ENCODE assay signal across 8 cellular contexts in the genomic region with DNA sequence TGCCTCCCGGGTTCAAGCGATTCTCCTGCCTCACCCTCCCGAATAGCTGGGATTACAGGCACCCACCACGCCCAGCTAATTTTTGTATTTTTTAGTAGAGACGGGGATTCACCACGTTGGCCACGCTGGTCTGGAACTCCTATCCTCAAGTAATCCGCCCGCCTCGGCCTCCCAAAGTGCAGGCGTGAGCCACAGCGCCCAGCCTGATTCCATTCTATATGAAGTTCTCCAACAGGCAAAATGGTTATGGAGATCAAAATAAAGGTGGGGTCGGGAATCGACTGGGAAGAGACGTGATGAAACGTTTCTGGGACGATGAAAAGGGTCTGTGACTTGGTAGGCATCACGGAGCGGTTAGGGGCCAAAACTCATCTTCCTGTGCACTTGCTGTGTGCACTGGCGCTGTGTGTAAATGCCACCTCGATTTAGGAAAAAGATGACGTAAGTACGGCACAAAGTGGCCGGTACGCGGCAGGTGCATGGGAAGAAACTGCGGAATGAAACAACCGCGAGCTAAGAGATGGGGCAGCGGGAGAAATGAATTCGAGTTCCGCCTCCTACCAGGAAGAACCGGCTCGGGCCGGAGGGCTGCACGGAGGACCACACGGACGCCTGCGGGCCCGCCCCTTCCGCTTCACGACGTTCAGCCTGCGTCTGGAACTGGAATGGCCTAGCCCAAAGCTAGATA. TPM values are rescaled to one million over a fixed set of nuclear protein-coding genes. Genes with fewer than 3 reads are reported as not detected.
A peak's percentile ranks its signal among the peaks of the same experiment; 100 is the strongest.
DNase-seq lines count a peak whose midpoint lies in the region; ATAC-seq and TF ChIP-seq lines count a peak whose summit lies in the region.

No MANE protein-coding gene starts in this region.

- no TSS peak for BruUV-seq in PC-3 (replicated peaks; lab: Mats Ljungman, UMichigan)

- ATAC-seq in GM21367 (IDR thresholded peaks at IDR 0.05; ENCODE audit: unreplicated experiment) (peak; percentile 48), PC-3 (peak; percentile 39)

- H3K9me3 ChIP-seq in PC-3 (ENCODE audit: low read length) (no peaks in the 10 kb centered on the region), mucosa of stomach (ENCODE audit: control insufficient read depth, low read length) (no peaks in the 10 kb centered on the region)

- peak overlapping the region; percentile 96 for H3K27ac ChIP-seq in PC-3 (ENCODE audit: low read length)

- DNase-seq in COLO668 (lab: John Stamatoyannopoulos, UW; ENCODE audit: unreplicated experiment) (peak; percentile 88), HUDEP-2 (lab: John Stamatoyannopoulos, UW; ENCODE audit: unreplicated experiment in 76 of 76) (peak in 67 of 76 experiments; percentile 29 to 92 (median 77)), PC-3 (peak; percentile 90), erythroblast (lab: John Stamatoyannopoulos, UW) (peak; percentile 96 to 97)
- peak; percentile 86 for DNase-seq in activated T-cell treated with anti-CD3 and anti-CD28 coated beads, Interleukin-2, amount 50 U/mL, for 1 hour
- peak; percentile 93 for DNase-seq in stimulated activated CD8-positive, alpha-beta memory T cell treated with anti-CD3 and anti-CD28 coated beads, Interleukin-4, amount 100 ng/mL, for 48 hours

- CTCF ChIA-PET in PC-3 (lab: Charles Lee): no interaction called here

- H3K27me3 ChIP-seq in PC-3 (ENCODE audit: low read length) (no peaks in the 10 kb centered on the region), mucosa of stomach (ENCODE audit: control insufficient read depth, insufficient read depth, low read length) (no peaks in the 10 kb centered on the region)

- H3K9ac ChIP-seq in PC-3 (ENCODE audit: low read length) (peak overlapping the region; percentile 88), mucosa of stomach (ENCODE audit: low read length) (peak overlapping the region; percentile 96)

- TF ChIP-seq POLR2A in erythroblast (IDR thresholded peaks at IDR 0.05; ENCODE audit: low read length): peak; percentile 59

- H3K4me1 ChIP-seq in PC-3 (ENCODE audit: insufficient read depth, low read length) (peaks cover 16% of the 10 kb centered on the region), mucosa of stomach (ENCODE audit: control insufficient read depth, insufficient read depth, low read length) (peaks cover 10% of the 10 kb centered on the region)

- H3K4me2 ChIP-seq in PC-3 (ENCODE audit: low read length): peak overlapping the region; percentile 88

- H2AFZ ChIP-seq in PC-3 (ENCODE audit: low read length): peak overlapping the region; percentile 42; the same call in 1 of the 2 replicates

- intact Hi-C loops in PC-3 (cut with micrococcal nuclease): loop anchor here (5.0 kb wide), 3 partner anchors 53 to 248 kb away; partner anchors contain the start of genes CD68, FGF11, SHBG and TMEM102

- H3K4me3 ChIP-seq in PC-3 (ENCODE audit: low read length) (peak overlapping the region; percentile 85), mucosa of stomach (ENCODE audit: low read length) (peak overlapping the region; percentile 97)

- peaks cover 7% of the 10 kb centered on the region; the same call in 1 of the 2 replicates for H4K20me1 ChIP-seq in PC-3 (ENCODE audit: low read length)

- H3K9me2 ChIP-seq in PC-3 (replicated peaks; ENCODE audit: low read length): no peaks in the 10 kb centered on the region

- no peaks in the 10 kb centered on the region; the same call in 1 of the 2 replicates for H3K36me3 ChIP-seq in PC-3 (ENCODE audit: low read depth, low read length)
- H3K36me3 ChIP-seq in mucosa of stomach (ENCODE audit: control insufficient read depth, insufficient read depth, low read length): no peaks in the 10 kb centered on the region

- no peaks in the 10 kb centered on the region for H3F3A ChIP-seq in PC-3 (ENCODE audit: low read length, unreplicated experiment)

- H3K79me2 ChIP-seq in PC-3 (ENCODE audit: low read length): peaks cover 66% of the 10 kb centered on the region

- POLR2A ChIA-PET in PC-3 (lab: Charles Lee; ENCODE audit: unreplicated experiment): interaction anchor here (0.6 to 0.9 kb wide), 3 partner anchors 102 to 1555 kb away, joined by 3 read pairs; partner anchors contain the start of genes MPDU1 and SENP3

- TF ChIP-seq CTCF in PC-3 (conservative IDR thresholded peaks at IDR 0.05; ENCODE audit: low read depth, low read length): no peak

RNA-seq across cellular contexts. Expression of gene TP53, which starts 1.6 kb away (rescaled TPM):
- 2.0 and 3.4 TPM in 2 replicates for total RNA-seq in PC-3 (2014; rRNA removed)

RNA-seq across cellular contexts. Expression of gene WRAP53, which starts 2.6 kb away (rescaled TPM):
- 18.0 and 22.6 TPM in 2 replicates for total RNA-seq in PC-3 (2014; rRNA removed)

RNA-seq across cellular contexts. Expression of gene EFNB3, which starts 19.3 kb away (rescaled TPM):
- 4.9 and 7.7 TPM in 2 replicates for total RNA-seq in PC-3 (2014; rRNA removed)

RNA-seq across cellular contexts. Expression of gene DNAH2, which starts 31.9 kb away (rescaled TPM):
- 0.62 and 0.92 TPM in 2 replicates for total RNA-seq in PC-3 (2014; rRNA removed)

RNA-seq across cellular contexts. Expression of gene ATP1B2, which starts 35.0 kb away (rescaled TPM):
- not detected in 2 replicates for total RNA-seq in PC-3 (2014; rRNA removed)

Comparison
In these comparisons a context has a peak if more than half of its experiments do, and no peak if none do; other contexts are left out.
1. Peak in every context shown above with its lines: DNase-seq, ATAC-seq, H3K4me3 ChIP-seq and H3K27ac ChIP-seq.